In the genomic region with DNA sequence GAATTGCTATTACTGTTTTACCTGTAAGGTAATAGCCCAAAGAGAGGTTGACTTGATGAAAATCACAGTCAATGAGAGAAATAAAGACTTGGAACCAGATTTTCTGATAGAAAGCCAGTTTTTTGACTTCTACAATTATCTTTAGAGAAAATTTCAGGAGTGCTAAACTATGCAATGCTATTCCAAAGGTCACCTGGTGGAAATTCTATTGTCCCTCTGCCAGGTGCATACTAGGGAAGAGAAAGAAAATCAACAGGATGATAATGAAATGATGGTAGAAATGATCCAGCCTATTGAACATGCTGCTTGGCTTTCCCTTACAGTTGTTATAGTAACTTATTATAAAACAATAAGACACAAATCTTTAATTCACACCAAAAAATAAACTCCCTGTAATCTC, we compare ENCODE assay signal across 11 cellular contexts.
"Had no signal": no experiment of that assay in that cellular context is flagged by ENCODE, and none has a peak within 500 bp of the region (broad histone marks: within the 10 kb centered on the region; RNA-seq: fewer than 3 reads in every experiment).

No MANE protein-coding gene starts in this region.

- H3K4me1 Mint-ChIP-seq: GM23338 had no signal

- FAIRE-seq: H1, H54 had no signal

- H3K4me1 ChIP-seq: HAP-1 had no signal

- ATAC-seq: GM23338, HCT116 had no signal

- H3K9me3 ChIP-seq: HAP-1 had no signal

- H3K4me3 Mint-ChIP-seq: GM23338, H9, HFFc6 had no signal

- H3K27ac ChIP-seq: GM23248 had no signal

- H3K9ac ChIP-seq: GM23248 had no signal

- DNase-seq: GM23248, GOT3, H7, H9, HCEC 1CT, HFFc6 had no signal

- H3K27ac Mint-ChIP-seq: GM23338, H9, HFFc6 had no signal

- H3K4me3 ChIP-seq: GM23248, GM23338, HAP-1 had no signal

- H3K36me3 ChIP-seq: HAP-1 had no signal

- H3K4me2 ChIP-seq: GM23338 had no signal

- H2AFZ ChIP-seq: GM23248, GM23338 had no signal

- H3K9me3 Mint-ChIP-seq: GM23338, H9, HFFc6 had no signal
